Comparison of ENCODE assay signal across 10 cellular contexts in the genomic region with DNA sequence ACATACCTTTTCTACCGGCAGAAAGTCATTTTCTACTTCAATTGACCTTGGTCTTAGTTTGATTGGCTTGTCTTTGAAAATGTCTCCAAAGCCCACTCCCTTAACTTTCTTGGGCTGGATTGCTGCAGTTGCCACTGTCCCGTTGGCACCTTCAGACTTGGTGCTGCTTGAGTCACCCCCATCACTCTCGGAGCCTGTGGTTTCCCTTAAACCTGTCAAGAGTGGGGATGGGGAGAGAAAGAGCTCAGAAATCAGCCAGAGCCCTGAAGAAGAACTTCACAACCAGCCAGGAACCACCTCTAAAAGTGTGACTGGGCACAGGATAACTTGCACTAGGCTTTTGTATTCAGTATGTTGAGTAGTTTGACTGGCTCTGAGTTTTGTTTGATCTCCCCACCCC.
DNase-seq lines count a peak whose midpoint lies in the region; ATAC-seq and TF ChIP-seq lines count a peak whose summit lies in the region.
"Had no signal": no experiment of that assay in that cellular context is flagged by ENCODE, and none has a peak within 500 bp of the region (broad histone marks: within the 10 kb centered on the region; RNA-seq: fewer than 3 reads in every experiment).

No MANE protein-coding gene starts in this region.

- intact Hi-C loops in psoas muscle (cut with DNase I): no loop called here

- H3K79me2 ChIP-seq in DND-41 (ENCODE audit: insufficient read depth, low read length): peaks cover 22% of the 10 kb centered on the region; the same call in 1 of the 2 replicates

- in situ Hi-C loops in KBM-7 (cut with MboI; ENCODE audit: low pct_unique_long_range_greater_than_20kb, low sequenced_read_pairs): no loop called here

- H3K9me3 ChIP-seq in DND-41 (ENCODE audit: insufficient read depth, low read length, severe bottlenecking) (no peaks in the 10 kb centered on the region), psoas muscle (no peaks in the 10 kb centered on the region)
- H3K9me3 ChIP-seq: thyroid gland had no signal

- H3K36me3 ChIP-seq in DND-41 (ENCODE audit: insufficient read depth, low read length) (peaks cover 23% of the 10 kb centered on the region), psoas muscle (ENCODE audit: insufficient read depth in 1 of 2, low read depth in 1 of 2) (no peaks in the 10 kb centered on the region)
- H3K36me3 ChIP-seq: thyroid gland had no signal

- H3K4me3 ChIP-seq in DND-41 (ENCODE audit: low read depth in 1 of 2, low read length in 2 of 2) (no peak overlapping the region), psoas muscle (no peak overlapping the region)
- H3K4me3 ChIP-seq: SK-N-MC, thyroid gland had no signal

- no peak overlapping the region for H2AFZ ChIP-seq in DND-41 (ENCODE audit: low read depth, low read length)

- TF ChIP-seq CTCF in DND-41 (IDR thresholded peaks at IDR 0.05; ENCODE audit: borderline replicate concordance, extremely low read depth, low read length, poor library complexity, severe bottlenecking): no peak
- no peak for TF ChIP-seq CTCF in psoas muscle (IDR thresholded peaks at IDR 0.05)

- DNase-seq in DND-41: peak; percentile 18
- peak in 3 of 5 experiments; percentile 5 to 55 (median 48) for DNase-seq in T-helper 2 cell
- peak; percentile 32 for DNase-seq in amniotic epithelial cell (ENCODE audit: low read depth)
- peak; percentile 8 to 14 for DNase-seq in stimulated activated CD4-positive, alpha-beta T cell treated with anti-CD3 and anti-CD28 coated beads, Interleukin-15, amount 100 ng/mL, for 48 hours (ENCODE audit: low read depth in 2 of 2)
- no peak for DNase-seq in anterior cingulate cortex (lab: John Stamatoyannopoulos, UW)
- DNase-seq in psoas muscle: no peak
- DNase-seq in KBM-7: no peak
- DNase-seq: thyroid gland had no signal

- H3K27me3 ChIP-seq in DND-41 (ENCODE audit: insufficient read depth, low read length, poor library complexity) (no peaks in the 10 kb centered on the region), psoas muscle (ENCODE audit: insufficient read depth in 3 of 3, low read length in 2 of 3) (no peaks in the 10 kb centered on the region)
- H3K27me3 ChIP-seq: thyroid gland had no signal

- ATAC-seq in DND-41 (ENCODE audit: insufficient read depth, low read depth) (no peak), HG03196 (IDR thresholded peaks at IDR 0.05; ENCODE audit: unreplicated experiment) (no peak), psoas muscle (no peak)

- H3K27ac ChIP-seq in DND-41 (ENCODE audit: low read length) (peak overlapping the region; percentile 85), psoas muscle (no peak overlapping the region)
- H3K27ac ChIP-seq: SK-N-MC, thyroid gland had no signal

- WGBS in psoas muscle, 3 donors: 79 to 87% (median 80%) methylated on average over 3 of the region's 3 CpGs

- peaks cover 68% of the 10 kb centered on the region for H3K4me1 ChIP-seq in DND-41 (ENCODE audit: insufficient read depth, low read length)
- H3K4me1 ChIP-seq in psoas muscle: no peaks in the 10 kb centered on the region
- H3K4me1 ChIP-seq: thyroid gland had no signal

- H4K20me1 ChIP-seq in DND-41 (ENCODE audit: insufficient read depth, low read length): no peaks in the 10 kb centered on the region

- peak overlapping the region; percentile 37; the same call in 1 of the 2 replicates for H3K9ac ChIP-seq in DND-41 (ENCODE audit: low read depth, low read length)

- peak overlapping the region; percentile 54; the same call in 1 of the 2 replicates for H3K4me2 ChIP-seq in DND-41 (ENCODE audit: insufficient read depth, low read length)

Comparison
In these comparisons a context has a peak if more than half of its experiments do, and no peak if none do; other contexts are left out.
1. DNase-seq: peak in DND-41 (single experiment), T-helper 2 cell (3 of 5), amniotic epithelial cell (single experiment) and stimulated activated CD4-positive, alpha-beta T cell treated with anti-CD3 and anti-CD28 coated beads, Interleukin-15, amount 100 ng/mL, for 48 hours (2 of 2); none in anterior cingulate cortex (0 of 58), psoas muscle (0 of 2) and KBM-7 (single experiment).